Comparison of ENCODE assay signal across 8 cellular contexts in the genomic region with DNA sequence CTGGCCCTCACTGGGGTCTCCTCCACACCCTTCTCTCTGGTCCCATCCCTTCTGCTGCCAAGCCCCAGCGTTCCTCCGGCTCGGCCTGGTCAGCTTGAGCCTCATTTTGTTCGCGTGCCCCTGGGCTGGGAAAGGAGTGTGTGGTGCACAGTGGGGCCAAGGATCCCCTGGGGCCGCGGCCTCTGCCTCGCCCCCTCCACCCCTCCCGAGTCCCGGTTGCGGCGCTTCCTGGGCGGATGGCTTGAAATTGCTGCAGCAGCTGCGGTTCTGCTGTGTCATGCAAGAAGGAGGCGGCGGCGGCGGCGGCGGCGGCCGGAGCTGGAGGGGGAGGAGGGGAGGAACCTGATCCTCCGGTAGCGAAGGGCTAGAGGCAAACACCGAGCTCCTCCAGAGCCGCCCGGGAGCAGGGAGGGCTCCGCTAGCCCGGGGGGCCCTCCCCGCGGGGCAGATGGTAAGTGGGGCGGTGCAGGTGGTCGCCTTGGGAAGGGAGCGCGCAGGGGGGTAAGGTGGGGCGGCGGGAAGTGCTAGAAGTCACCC.
DNase-seq lines count a peak whose midpoint lies in the region; ATAC-seq, FAIRE-seq and TF ChIP-seq lines count a peak whose summit lies in the region.

No MANE protein-coding gene starts in this region.

- H3K9ac ChIP-seq in IMR-90 (ENCODE audit: low read depth, low read length) = peak overlapping the region; percentile 92

- TF ChIP-seq POLR2A in IMR-90 (IDR thresholded peaks at IDR 0.05; ENCODE audit: low read depth, low read length) (peak; percentile 74), testis (IDR thresholded peaks at IDR 0.05) (no peak)

- H2BK5ac ChIP-seq in IMR-90 (ENCODE audit: low read depth, low read length, poor library complexity, severe bottlenecking) = peak overlapping the region; percentile 89

- H3K79me1 ChIP-seq in IMR-90 (ENCODE audit: low read depth in 1 of 2, low read length in 2 of 2) = peaks cover 21 to 57% of the 10 kb centered on the region in 2 experiments

- ATAC-seq in GM18511 (IDR thresholded peaks at IDR 0.05; ENCODE audit: unreplicated experiment) (peak; percentile 32), IMR-90 (ENCODE audit: low read depth) (peak; percentile 57)

- peaks cover 2% of the 10 kb centered on the region for H3K27me3 Mint-ChIP-seq in activated naive CD4-positive, alpha-beta T cell treated with anti-CD3 and anti-CD28 coated beads for 36 hours (ENCODE audit: low read depth)

- H3K56ac ChIP-seq in IMR-90 (ENCODE audit: extremely low read depth, insufficient read depth, low read length) = peak overlapping the region; percentile 96

- WGBS in IMR-90 (ENCODE audit: extremely low coverage in 2 of 2, insufficient read length in 1 of 2), 2 experiments = 0% methylated on average over 5 of the region's 37 CpGs; no CpG with 5 or more reads in 1 of the 2 experiments
- 0% methylated on average over 7 to 26 of the region's 37 CpGs for WGBS in testis, 2 donors

- H3K4me1 Mint-ChIP-seq in activated naive CD4-positive, alpha-beta T cell treated with anti-CD3 and anti-CD28 coated beads for 36 hours (ENCODE audit: low read depth) = peaks cover 35% of the 10 kb centered on the region

- peak overlapping the region; percentile 89 for H3K18ac ChIP-seq in IMR-90 (ENCODE audit: low read depth, low read length)

- peak overlapping the region; percentile 97 to 99 for H4K8ac ChIP-seq in IMR-90 (ENCODE audit: low read depth in 2 of 2, low read length in 2 of 2)

- H3K9me3 ChIP-seq in A673 (ENCODE audit: low read depth, low read length, poor library complexity, severe bottlenecking) (no peaks in the 10 kb centered on the region), IMR-90 (ENCODE audit: control insufficient read depth, insufficient read depth, low read length) (no peaks in the 10 kb centered on the region), neutrophil (no peaks in the 10 kb centered on the region), testis (no peaks in the 10 kb centered on the region)

- H3K4me3 Mint-ChIP-seq in activated naive CD4-positive, alpha-beta T cell treated with anti-CD3 and anti-CD28 coated beads for 36 hours = peak overlapping the region; percentile 98

- H3K23ac ChIP-seq in IMR-90 (ENCODE audit: low read depth, low read length) = peak overlapping the region; percentile 99

- peaks cover 5% of the 10 kb centered on the region for H3K36me3 Mint-ChIP-seq in activated naive CD4-positive, alpha-beta T cell treated with anti-CD3 and anti-CD28 coated beads for 36 hours (ENCODE audit: low read depth)

- H3K4me1 ChIP-seq in A673 (ENCODE audit: insufficient read depth, low read length, poor library complexity, severe bottlenecking) (peaks cover 30% of the 10 kb centered on the region), IMR-90 (ENCODE audit: control insufficient read depth, insufficient read depth, low read length) (peaks cover 7% of the 10 kb centered on the region), neutrophil (ENCODE audit: control insufficient read depth in 1 of 2, insufficient read depth in 1 of 2, low read depth in 1 of 2, low read length in 1 of 2) (peaks cover 35 to 47% of the 10 kb centered on the region in 2 experiments), testis (peaks cover 29% of the 10 kb centered on the region)

- peak overlapping the region; percentile 98 for H2BK20ac ChIP-seq in IMR-90 (ENCODE audit: low read depth, low read length)

- intact Hi-C loops in A673 (cut with micrococcal nuclease; ENCODE audit: unreplicated experiment) (loop anchor here (2.0 to 5.0 kb wide), 3 partner anchors 38 to 315 kb away; a partner anchor contains a TSS), IMR-90 (cut with micrococcal nuclease) (loop anchor here (2.0 to 5.0 kb wide), 6 partner anchors 55 to 542 kb away; no protein-coding TSS in a partner anchor), testis (cut with DNase I; ENCODE audit: low total_unique reads) (loop anchor here (10.0 kb wide), 2 partner anchors 215 to 395 kb away; no protein-coding TSS in a partner anchor)
- intact Hi-C loops in activated naive CD4-positive, alpha-beta T cell treated with anti-CD3 and anti-CD28 coated beads for 36 hours (cut with micrococcal nuclease) = loop anchor here (2.0 to 5.0 kb wide), 5 partner anchors 193 to 928 kb away; a partner anchor contains a TSS

- TF ChIP-seq RAD21 in IMR-90 (IDR thresholded peaks at IDR 0.05; ENCODE audit: low read length) = peak; percentile 10; the same call in 1 of the 2 replicates

- peak overlapping the region; percentile 98 for H2AK5ac ChIP-seq in IMR-90 (ENCODE audit: low read depth, low read length)

- H3K27ac ChIP-seq in A673 (ENCODE audit: low read depth, low read length, poor library complexity, severe bottlenecking) = peak overlapping the region; percentile 93
- H3K27ac ChIP-seq in IMR-90 (ENCODE audit: insufficient read depth, low read length) = peak overlapping the region; percentile 92
- H3K27ac ChIP-seq in RWPE1 = peak overlapping the region; percentile 79
- H3K27ac ChIP-seq in neutrophil = peak overlapping the region; percentile 99
- peak overlapping the region; percentile 99 to 100 for H3K27ac ChIP-seq in testis

- TF ChIP-seq CTCF in A673 (conservative IDR thresholded peaks at IDR 0.05; ENCODE audit: low read depth, low read length) (no peak), IMR-90 (conservative IDR thresholded peaks at IDR 0.05; ENCODE audit: low read depth, low read length) (no peak), RWPE1 (conservative IDR thresholded peaks at IDR 0.05; ENCODE audit: low read depth) (no peak), neutrophil (IDR thresholded peaks at IDR 0.05) (no peak), testis (IDR thresholded peaks at IDR 0.05) (no peak)

- BruUV-seq in A673 (replicated peaks; lab: Mats Ljungman, UMichigan) (no TSS peak), IMR-90 (replicated peaks; lab: Mats Ljungman, UMichigan) (no TSS peak)

- H3K36me3 ChIP-seq in A673 (ENCODE audit: insufficient read depth, low read length, poor library complexity, severe bottlenecking) (no peaks in the 10 kb centered on the region), IMR-90 (ENCODE audit: control insufficient read depth, insufficient read depth, low read length) (no peaks in the 10 kb centered on the region), neutrophil (peaks cover 10% of the 10 kb centered on the region), testis (ENCODE audit: low read depth, missing control alignments) (no peaks in the 10 kb centered on the region)

- H3K4ac ChIP-seq in IMR-90 (ENCODE audit: low read depth, low read length) = peak overlapping the region; percentile 100

- H3K27me3 ChIP-seq in A673 (replicated peaks; ENCODE audit: insufficient read depth, low read depth, low read length, poor library complexity) = no peaks in the 10 kb centered on the region
- H3K27me3 ChIP-seq in IMR-90 (ENCODE audit: control insufficient read depth, insufficient read depth, low read length) = no peaks in the 10 kb centered on the region
- H3K27me3 ChIP-seq in neutrophil = peaks cover 6% of the 10 kb centered on the region
- H3K27me3 ChIP-seq in testis = no peaks in the 10 kb centered on the region

- peak overlapping the region; percentile 86 for H3K27ac Mint-ChIP-seq in activated naive CD4-positive, alpha-beta T cell treated with anti-CD3 and anti-CD28 coated beads for 36 hours

- in situ Hi-C loops in IMR-90 (cut with MboI; ENCODE audit: low sequenced_read_pairs) = no loop called here

- H3K4me3 ChIP-seq in A673 (ENCODE audit: low read depth, low read length, poor library complexity, severe bottlenecking) (peak overlapping the region; percentile 71), IMR-90 (ENCODE audit: insufficient read depth, low read depth, low read length) (peak overlapping the region; percentile 50), neutrophil (ENCODE audit: low read depth in 1 of 2, low read length in 1 of 2) (peak overlapping the region; percentile 86 to 99), testis (peak overlapping the region; percentile 64 to 100)

- peaks cover 8% of the 10 kb centered on the region; the same call in 1 of the 2 replicates for H3K9me1 ChIP-seq in IMR-90 (ENCODE audit: insufficient read depth, low read length)

- peak overlapping the region; percentile 99 for H3K14ac ChIP-seq in IMR-90 (replicated peaks; ENCODE audit: low read depth, low read length)

- FAIRE-seq in frontal cortex (lab: Jason Lieb, UNC) = no peak

- CTCF ChIA-PET in A673 (lab: Charles Lee) = interaction anchor here (0.5 to 0.6 kb wide), 2 partner anchors 40 to 41 kb away, joined by 4 to 8 read pairs; no protein-coding TSS in a partner anchor
- CTCF ChIA-PET in IMR-90 (lab: Yijun Ruan, JAX) = interaction anchor here (1.2 to 1.4 kb wide), 3 partner anchors 55 to 235 kb away, joined by 3 read pairs; no protein-coding TSS in a partner anchor
- CTCF ChIA-PET in RWPE1 (lab: Yijun Ruan, JAX) = no interaction called here
- CTCF ChIA-PET in activated naive CD4-positive, alpha-beta T cell treated with anti-CD3 and anti-CD28 coated beads for 36 hours (lab: Charles Lee) = interaction anchor here (0.6 to 1.6 kb wide), 9 partner anchors 12 to 217 kb away, joined by 3 to 7 read pairs (median 3); no protein-coding TSS in a partner anchor

- peak overlapping the region; percentile 100 for H4K91ac ChIP-seq in IMR-90 (ENCODE audit: insufficient read depth, low read depth, low read length)

- peak overlapping the region; percentile 89 for H2AFZ ChIP-seq in IMR-90 (replicated peaks; ENCODE audit: low read length, poor library complexity)

- H4K20me1 ChIP-seq in IMR-90 (ENCODE audit: insufficient read depth, low read length) = peaks cover 11% of the 10 kb centered on the region

- POLR2A ChIA-PET in A673 (lab: Charles Lee; ENCODE audit: low non-redundant PET) = interaction anchor here (0.6 to 1.0 kb wide), 3 partner anchors 45 to 432 kb away, joined by 3 to 5 read pairs (median 5); no protein-coding TSS in a partner anchor
- POLR2A ChIA-PET in IMR-90 (lab: Charles Lee; ENCODE audit: unreplicated experiment) = interaction anchor here (0.6 to 0.8 kb wide), 4 partner anchors 28 to 775 kb away, joined by 3 read pairs; no protein-coding TSS in a partner anchor
- POLR2A ChIA-PET in RWPE1 (lab: Yijun Ruan, JAX; ENCODE audit: low non-redundant PET) = no interaction called here

- H3K4me2 ChIP-seq in IMR-90 (ENCODE audit: low read depth, low read length) = peak overlapping the region; percentile 93

- peak overlapping the region; percentile 99; the same call in 2 of the 3 replicates for H2BK15ac ChIP-seq in IMR-90 (ENCODE audit: low read depth, low read length)

- H2AK9ac ChIP-seq in IMR-90 (replicated peaks; ENCODE audit: low read depth, low read length, poor library complexity) = peak overlapping the region; percentile 97

- dilution Hi-C loops in IMR-90 (cut with HindIII; ENCODE audit: low sequenced_read_pairs, unreplicated experiment) = no loop called here

- peak overlapping the region; percentile 99 for H2BK120ac ChIP-seq in IMR-90 (ENCODE audit: low read depth, low read length)

- H4K5ac ChIP-seq in IMR-90 (ENCODE audit: low read depth, low read length) = peak overlapping the region; percentile 80

- H3K9me3 Mint-ChIP-seq in activated naive CD4-positive, alpha-beta T cell treated with anti-CD3 and anti-CD28 coated beads for 36 hours = no peaks in the 10 kb centered on the region

- DNase-seq in A673 (ENCODE audit: low spot score) (peak; percentile 83), IMR-90 (peak; percentile 78), RWPE1 (ENCODE audit: low spot score) (peak; percentile 60), frontal cortex (ENCODE audit: low spot score in 2 of 2) (peak; percentile 62 to 63), testis (peak; percentile 75)
- peak; percentile 84 for DNase-seq in activated naive CD4-positive, alpha-beta T cell treated with anti-CD3 and anti-CD28 coated beads for 36 hours

Comparison
In these comparisons a context has a peak if more than half of its experiments do, and no peak if none do; other contexts are left out.
1. Peak in every context shown above with its lines: DNase-seq, ATAC-seq, H3K4me3 ChIP-seq and H3K27ac ChIP-seq.